ENCODE assay signal across 11 cellular contexts in genomic region chr2:159381574-159381973, GRCh38.
A peak's percentile ranks its signal among the peaks of the same experiment; 100 is the strongest.
DNase-seq lines count a peak whose midpoint lies in the region; ATAC-seq and TF ChIP-seq lines count a peak whose summit lies in the region.
"Had no signal": no experiment of that assay in that cellular context is flagged by ENCODE, and none has a peak within 500 bp of the region (broad histone marks: within the 10 kb centered on the region; RNA-seq: fewer than 3 reads in every experiment).

No MANE protein-coding gene starts in this region.

- H2AFZ ChIP-seq in mesenchymal stem cell (ENCODE audit: low read depth, low read length), result no peak overlapping the region

- DNase-seq in M059J (ENCODE audit: low read depth) (peak; percentile 4), mesenchymal stem cell (peak; percentile 29), AG08396 (ENCODE audit: low spot score) (no peak), GM20000 (ENCODE audit: low spot score) (no peak), NCI-H2029 treated with DMSO at 0.1 percent for 48 hours (lab: John Stamatoyannopoulos, UW) (no peak)
- DNase-seq in stimulated activated CD4-positive, alpha-beta T cell treated with anti-CD3 and anti-CD28 coated beads, Interleukin-4, amount 100 ng/mL, for 4 hours, result no peak
- DNase-seq: Karpas-422, NCI-H345, upper lobe of left lung had no signal

- H4K91ac ChIP-seq in mesenchymal stem cell (ENCODE audit: low read length), result no peak overlapping the region

- no peak overlapping the region for H3K4ac ChIP-seq in mesenchymal stem cell (ENCODE audit: low read depth in 1 of 2, low read length in 2 of 2)

- no peak overlapping the region for H3K4me3 ChIP-seq in mesenchymal stem cell (ENCODE audit: insufficient read depth in 1 of 2, low read depth in 1 of 2, low read length in 2 of 2)
- H3K4me3 ChIP-seq: upper lobe of left lung had no signal

- no peak overlapping the region for H2BK5ac ChIP-seq in mesenchymal stem cell (ENCODE audit: low read depth, low read length, poor library complexity, severe bottlenecking)

- no peak overlapping the region for H2BK12ac ChIP-seq in mesenchymal stem cell (ENCODE audit: low read length in 2 of 2)

- no peak overlapping the region for H3K4me2 ChIP-seq in mesenchymal stem cell (ENCODE audit: low read length, poor library complexity, severe bottlenecking)

- peaks cover 2% of the 10 kb centered on the region for H3K4me1 ChIP-seq in mesenchymal stem cell (ENCODE audit: control insufficient read depth, insufficient read depth, low read depth, low read length)
- H3K4me1 ChIP-seq: upper lobe of left lung had no signal

- H3K9ac ChIP-seq in mesenchymal stem cell (ENCODE audit: low read length), result no peak overlapping the region

- no peak overlapping the region for H3K23ac ChIP-seq in mesenchymal stem cell (ENCODE audit: low read length in 2 of 2)

- H2BK15ac ChIP-seq in mesenchymal stem cell (ENCODE audit: low read depth, poor library complexity, severe bottlenecking), result no peak overlapping the region

- H2AK5ac ChIP-seq in mesenchymal stem cell (ENCODE audit: low read length, severe bottlenecking), result no peak overlapping the region

- ATAC-seq in GM19025 (IDR thresholded peaks at IDR 0.05; ENCODE audit: low read depth, unreplicated experiment), result peak; percentile 56
- peak; percentile 74 for ATAC-seq in HG02763 (IDR thresholded peaks at IDR 0.05; ENCODE audit: unreplicated experiment)

- H3K27me3 ChIP-seq in mesenchymal stem cell (ENCODE audit: control insufficient read depth in 1 of 2, insufficient read depth in 1 of 2, low read length in 2 of 2), result no peaks in the 10 kb centered on the region
- H3K27me3 ChIP-seq: upper lobe of left lung had no signal

- TF ChIP-seq CTCF in GM20000 (IDR thresholded peaks at IDR 0.05; ENCODE audit: extremely low read depth, missing control alignments), result no peak

- peak overlapping the region; percentile 42 for H3K27ac ChIP-seq in mesenchymal stem cell (ENCODE audit: low read length, poor library complexity, severe bottlenecking)
- H3K27ac ChIP-seq: upper lobe of left lung had no signal

- peaks cover 3 to 60% of the 10 kb centered on the region in 2 experiments for H3K36me3 ChIP-seq in mesenchymal stem cell (ENCODE audit: control insufficient read depth in 1 of 2, insufficient read depth in 2 of 2, low read depth in 1 of 2, low read length in 2 of 2)

- peaks cover 3% of the 10 kb centered on the region for H3K79me1 ChIP-seq in mesenchymal stem cell (replicated peaks; ENCODE audit: low read length, poor library complexity, severe bottlenecking)

- no peak overlapping the region for H3K14ac ChIP-seq in mesenchymal stem cell (ENCODE audit: low read length in 2 of 2)

- H4K8ac ChIP-seq in mesenchymal stem cell (ENCODE audit: low read length), result no peak overlapping the region

- H3K9me3 ChIP-seq in mesenchymal stem cell (ENCODE audit: control insufficient read depth, low read length), result no peaks in the 10 kb centered on the region
- H3K9me3 ChIP-seq: upper lobe of left lung had no signal

- no peak overlapping the region for H2BK120ac ChIP-seq in mesenchymal stem cell (ENCODE audit: low read depth, low read length)

- H3K18ac ChIP-seq in mesenchymal stem cell (ENCODE audit: low read depth in 1 of 2, low read length in 2 of 2), result no peak overlapping the region

Comparison
In these comparisons a context has a peak if more than half of its experiments do, and no peak if none do; other contexts are left out.
1. DNase-seq: peak in M059J (single experiment) and mesenchymal stem cell (single experiment); none in AG08396 (single experiment), GM20000 (single experiment), stimulated activated CD4-positive, alpha-beta T cell treated with anti-CD3 and anti-CD28 coated beads, Interleukin-4, amount 100 ng/mL, for 4 hours (0 of 2) and NCI-H2029 treated with DMSO at 0.1 percent for 48 hours (single experiment).